ENCODE assay signal across 19 cellular contexts in the genomic region with DNA sequence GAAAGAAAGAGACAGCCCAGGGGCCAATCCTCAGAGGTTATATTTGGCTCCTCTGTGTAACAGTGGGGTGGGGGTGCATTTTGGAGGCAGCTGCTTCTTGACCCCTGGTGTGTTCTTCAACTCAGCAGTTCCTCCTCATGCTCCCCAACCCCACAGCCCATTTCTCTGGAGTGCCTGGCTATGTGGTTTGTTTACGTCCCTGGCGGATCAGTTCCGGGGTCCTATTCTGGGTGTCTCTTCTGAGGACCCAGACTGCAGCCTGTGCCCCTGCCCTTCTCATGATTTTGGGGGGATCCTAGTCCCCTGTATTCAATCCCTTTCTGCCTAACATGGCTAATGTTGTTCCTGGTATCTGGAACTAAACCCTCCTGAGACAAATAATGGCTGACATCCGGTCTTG.
"Had no signal": no experiment of that assay in that cellular context is flagged by ENCODE, and none has a peak within 500 bp of the region (broad histone marks: within the 10 kb centered on the region; RNA-seq: fewer than 3 reads in every experiment).

No MANE protein-coding gene starts in this region.

- DNase-seq: dermis blood vessel endothelial cell; dorsolateral prefrontal cortex; effector CD4-positive, alpha-beta T cell; effector memory CD4-positive, alpha-beta T cell; foreskin melanocyte; gastrocnemius medialis; glutamatergic neuron; head of caudate nucleus; heart right ventricle; hippocampal formation; left cardiac atrium; left lung; left ventricle myocardium superior; lower lobe of right lung; mesenchymal stem cell; mucosa of descending colon; naive B cell had no signal

- H3K9me3 ChIP-seq: gastrocnemius medialis, left lung, lower lobe of right lung, mucosa of descending colon had no signal

- H3K4me3 ChIP-seq: coronary artery, dorsolateral prefrontal cortex, esophagus muscularis mucosa, gastrocnemius medialis, heart right ventricle, left lung, lower lobe of right lung, mucosa of descending colon had no signal

- H3K4me1 ChIP-seq: gastrocnemius medialis, left lung, lower lobe of right lung had no signal

- H3K36me3 ChIP-seq: esophagus muscularis mucosa, gastrocnemius medialis, heart right ventricle, left lung, lower lobe of right lung had no signal

- H3K27me3 ChIP-seq: esophagus muscularis mucosa, left lung had no signal

- H3K27ac ChIP-seq: coronary artery, dorsolateral prefrontal cortex, gastrocnemius medialis, heart right ventricle, left lung, lower lobe of right lung had no signal

- ATAC-seq: gastrocnemius medialis, heart right ventricle, left cardiac atrium, left lung, left ventricle myocardium superior, lower lobe of right lung, mucosa of descending colon had no signal
